In the genomic region with DNA sequence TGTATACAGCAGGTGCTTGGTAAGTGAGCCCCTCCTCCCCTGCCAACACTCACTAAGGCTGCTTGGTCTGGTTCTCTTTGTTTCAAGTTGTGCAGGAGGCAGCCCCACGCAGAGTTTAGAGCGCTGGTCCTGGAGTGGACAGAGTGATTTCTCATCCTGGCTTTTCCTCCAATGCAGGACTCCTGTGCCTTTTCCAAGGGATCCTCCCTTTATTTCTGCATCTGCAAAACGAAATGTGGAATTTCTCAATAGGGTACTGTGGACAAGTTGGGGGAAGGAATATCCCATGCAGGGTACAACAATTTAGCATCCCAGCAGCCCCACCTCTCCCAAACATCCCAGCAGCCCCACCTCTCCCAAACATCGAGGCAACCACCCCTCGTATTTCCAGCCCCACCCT, we compare ENCODE assay signal across 15 cellular contexts. TPM values are rescaled to one million over a fixed set of nuclear protein-coding genes. Genes with fewer than 3 reads are reported as not detected.
A peak's percentile ranks its signal among the peaks of the same experiment; 100 is the strongest.
DNase-seq lines count a peak whose midpoint lies in the region; ATAC-seq and TF ChIP-seq lines count a peak whose summit lies in the region.
"Had no signal": no experiment of that assay in that cellular context is flagged by ENCODE, and none has a peak within 500 bp of the region (broad histone marks: within the 10 kb centered on the region; RNA-seq: fewer than 3 reads in every experiment).

No MANE protein-coding gene starts in this region.

- intact Hi-C loops in activated CD8-positive, alpha-beta T cell treated with anti-CD3 and anti-CD28 coated beads for 36 hours (cut with micrococcal nuclease): no loop called here

- CTCF ChIA-PET in activated CD8-positive, alpha-beta T cell treated with anti-CD3 and anti-CD28 coated beads for 36 hours (lab: Charles Lee): interaction anchor here (1.1 to 2.0 kb wide), 3 partner anchors 35 to 161 kb away, joined by 3 to 5 read pairs (median 4); no protein-coding TSS in a partner anchor

- POLR2A ChIA-PET in activated CD8-positive, alpha-beta T cell treated with anti-CD3 and anti-CD28 coated beads for 36 hours (lab: Charles Lee): interaction anchor here (1.1 to 3.6 kb wide), 4 partner anchors 8 to 39 kb away, joined by 3 to 10 read pairs (median 4); no protein-coding TSS in a partner anchor

- H3K36me3 Mint-ChIP-seq in activated CD8-positive, alpha-beta T cell treated with anti-CD3 and anti-CD28 coated beads for 36 hours (ENCODE audit: low read depth): no peaks in the 10 kb centered on the region
- H3K36me3 Mint-ChIP-seq: CD14-positive monocyte had no signal

- DNase-seq in GM03348 (ENCODE audit: low spot score) (peak; percentile 29), NCI-H226 (peak; percentile 20), omental fat pad (ENCODE audit: low spot score) (no peak), NCI-H1092 treated with DMSO at 0.1 percent for 48 hours (lab: John Stamatoyannopoulos, UW) (no peak), NCI-H524 treated with DMSO at 0.1 percent for 48 hours (lab: John Stamatoyannopoulos, UW) (no peak)
- no peak for DNase-seq in activated effector memory CD4-positive, alpha-beta T cell treated with anti-CD3 and anti-CD28 coated beads, Interleukin-2, amount 50 U/mL, for 16 hours
- DNase-seq in activated CD8-positive, alpha-beta T cell treated with anti-CD3 and anti-CD28 coated beads for 36 hours: no peak
- DNase-seq: Calu3; CD4-positive, alpha-beta memory T cell; DMS79 treated with DMSO at 0.1 percent for 48 hours; GF-D8; HFFc6 had no signal

- ATAC-seq in omental fat pad (ENCODE audit: low FRiP score): peak; percentile 39
- no peak for ATAC-seq in activated CD8-positive, alpha-beta T cell treated with anti-CD3 and anti-CD28 coated beads for 36 hours
- ATAC-seq: GM12878, GM23338 had no signal

- TF ChIP-seq CTCF in omental fat pad (IDR thresholded peaks at IDR 0.05): no peak
- no peak for TF ChIP-seq CTCF in activated CD8-positive, alpha-beta T cell treated with anti-CD3 and anti-CD28 coated beads for 36 hours (IDR thresholded peaks at IDR 0.05)

- H3K4me3 Mint-ChIP-seq in activated CD8-positive, alpha-beta T cell treated with anti-CD3 and anti-CD28 coated beads for 36 hours: no peak overlapping the region
- H3K4me3 Mint-ChIP-seq: CD14-positive monocyte; CD4-positive, alpha-beta memory T cell; GM23338; HFFc6 had no signal

- no peaks in the 10 kb centered on the region for H3K27me3 Mint-ChIP-seq in activated CD8-positive, alpha-beta T cell treated with anti-CD3 and anti-CD28 coated beads for 36 hours
- H3K27me3 Mint-ChIP-seq: CD4-positive, alpha-beta memory T cell had no signal

- H3K9me3 Mint-ChIP-seq in activated CD8-positive, alpha-beta T cell treated with anti-CD3 and anti-CD28 coated beads for 36 hours: no peaks in the 10 kb centered on the region
- H3K9me3 Mint-ChIP-seq: CD4-positive, alpha-beta memory T cell; GM23338; HFFc6 had no signal

- peaks cover 32% of the 10 kb centered on the region for H3K4me1 Mint-ChIP-seq in activated CD8-positive, alpha-beta T cell treated with anti-CD3 and anti-CD28 coated beads for 36 hours (ENCODE audit: low read depth)
- H3K4me1 Mint-ChIP-seq: CD14-positive monocyte had no signal

- no peak overlapping the region for H3K27ac Mint-ChIP-seq in activated CD8-positive, alpha-beta T cell treated with anti-CD3 and anti-CD28 coated beads for 36 hours
- H3K27ac Mint-ChIP-seq: CD14-positive monocyte, GM23338, HFFc6 had no signal

RNA-seq across cellular contexts. Expression of a gene that starts 30.6 kb away (rescaled TPM):
- 10 to 100 TPM; 16.0 to 24.0 (median 20.0) TPM for total RNA-seq in omental fat pad
- 10 to 100 TPM; 63.7 to 68.1 TPM for total RNA-seq in activated CD8-positive, alpha-beta T cell treated with anti-CD3 and anti-CD28 coated beads for 36 hours

Comparison
In these comparisons a context has a peak if more than half of its experiments do, and no peak if none do; other contexts are left out.
1. DNase-seq: peak in GM03348 (single experiment) and NCI-H226 (single experiment); none in omental fat pad (single experiment), NCI-H1092 treated with DMSO at 0.1 percent for 48 hours (single experiment), activated effector memory CD4-positive, alpha-beta T cell treated with anti-CD3 and anti-CD28 coated beads, Interleukin-2, amount 50 U/mL, for 16 hours (single experiment), NCI-H524 treated with DMSO at 0.1 percent for 48 hours (single experiment) and activated CD8-positive, alpha-beta T cell treated with anti-CD3 and anti-CD28 coated beads for 36 hours (single experiment).